Comparison of ENCODE assay signal across 33 cellular contexts in genomic region chr16:73599870-73600269, GRCh38.
"Had no signal": no experiment of that assay in that cellular context is flagged by ENCODE, and none has a peak within 500 bp of the region (broad histone marks: within the 10 kb centered on the region; RNA-seq: fewer than 3 reads in every experiment).

No MANE protein-coding gene starts in this region.

- H3K9me3 ChIP-seq: adrenal gland, ascending aorta, body of pancreas, breast epithelium had no signal

- H3K4me3 ChIP-seq: adrenal gland, ascending aorta, body of pancreas, breast epithelium, cardiac muscle cell had no signal

- H3K27me3 ChIP-seq: adrenal gland, ascending aorta, body of pancreas, brain microvascular endothelial cell, breast epithelium, cardiac muscle cell had no signal

- H3K27ac ChIP-seq: adrenal gland, ascending aorta, body of pancreas, brain microvascular endothelial cell, breast epithelium, cardiac muscle cell had no signal

- FAIRE-seq: astrocyte, bronchial epithelial cell, colon had no signal

- H3K4me1 ChIP-seq: adrenal gland, ascending aorta, body of pancreas, breast epithelium had no signal

- ATAC-seq: activated naive CD4-positive, alpha-beta T cell treated with anti-CD3 and anti-CD28 coated beads, Interleukin-2, amount 50 U/mL, for 72 hours; activated naive CD8-positive, alpha-beta T cell treated with anti-CD3 and anti-CD28 coated beads, Interleukin-2, amount 50 U/mL, for 24 hours; activated T-cell treated with anti-CD3 and anti-CD28 coated beads, Interleukin-2, amount 50 U/mL, for 4 hours; activated T-cell treated with anti-CD3 and anti-CD28 coated beads, Interleukin-2, amount 50 U/mL, for 72 hours; activated T-helper 17 cell treated with anti-CD3 and anti-CD28 coated beads, Interleukin-2, amount 50 U/mL, for 72 hours; body of pancreas had no signal

- H3K36me3 ChIP-seq: adrenal gland, ascending aorta, brain microvascular endothelial cell, breast epithelium, cardiac muscle cell had no signal

- DNase-seq: activated effector memory CD4-positive, alpha-beta T cell treated with anti-CD3 and anti-CD28 coated beads, Interleukin-2, amount 50 U/mL, for 16 hours; activated effector memory CD4-positive, alpha-beta T cell treated with Interleukin-2 at 50 U/mL for 16 hours; activated gamma-delta T cell; activated gamma-delta T cell treated with Interleukin-2 at 50 U/mL for 16 hours; activated naive CD4-positive, alpha-beta T cell; activated naive CD4-positive, alpha-beta T cell treated with anti-CD3 and anti-CD28 coated beads for 36 hours; activated naive CD4-positive, alpha-beta T cell treated with anti-CD3 and anti-CD28 coated beads, Interleukin-2, amount 10 ng/mL, durations not matched to agents 7 days and 5 days; activated naive CD4-positive, alpha-beta T cell treated with anti-CD3 and anti-CD28 coated beads, Interleukin-2, amount 50 U/mL, for 16 hours; activated naive CD4-positive, alpha-beta T cell treated with Interleukin-2 at 50 U/mL for 16 hours; activated naive CD8-positive, alpha-beta T cell treated with anti-CD3 and anti-CD28 coated beads for 36 hours; activated naive CD8-positive, alpha-beta T cell treated with anti-CD3 and anti-CD28 coated beads, Interleukin-2, amount 10 ng/mL, durations not matched to agents 7 days and 5 days; activated naive CD8-positive, alpha-beta T cell treated with anti-CD3 and anti-CD28 coated beads, Interleukin-2, amount 50 U/mL, for 24 hours; activated T-cell treated with anti-CD3 and anti-CD28 coated beads, Interleukin-2, amount 50 U/mL, for 4 hours; activated T-cell treated with anti-CD3 and anti-CD28 coated beads, Interleukin-2, amount 50 U/mL, for 48 hours; activated T-cell treated with anti-CD3 and anti-CD28 coated beads, Interleukin-2, amount 50 U/mL, for 72 hours; adrenal gland; amniotic stem cell; amygdala; anterior cingulate cortex; aorta; body of pancreas; brain microvascular endothelial cell; caudate nucleus; central memory CD4-positive, alpha-beta T cell; cerebellar nuclear complex had no signal
